Comparison of ENCODE assay signal across 24 cellular contexts in the genomic region with DNA sequence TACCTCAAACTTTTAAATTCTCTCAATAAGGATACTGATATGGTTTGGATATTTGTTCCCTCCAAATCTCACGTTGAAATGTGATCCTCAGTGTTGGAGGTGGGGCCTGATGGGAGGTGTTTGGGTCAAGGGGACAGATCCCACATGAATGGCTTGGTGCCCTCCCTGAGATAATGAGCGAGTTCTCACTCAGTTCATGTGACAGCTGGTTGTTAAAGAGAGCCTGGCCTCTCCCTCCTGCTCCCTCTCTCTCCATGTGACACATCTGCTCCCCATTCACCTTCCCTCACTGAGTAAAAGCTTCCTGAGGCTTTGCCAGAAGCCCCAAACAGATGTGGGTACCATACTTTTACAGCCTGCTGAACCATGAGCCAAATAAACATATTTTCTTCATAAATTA. TPM values are rescaled to one million over a fixed set of nuclear protein-coding genes. Genes with fewer than 3 reads are reported as not detected.
DNase-seq lines count a peak whose midpoint lies in the region; ATAC-seq and TF ChIP-seq lines count a peak whose summit lies in the region.
"Had no signal": no experiment of that assay in that cellular context is flagged by ENCODE, and none has a peak within 500 bp of the region (broad histone marks: within the 10 kb centered on the region; RNA-seq: fewer than 3 reads in every experiment).

No MANE protein-coding gene starts in this region.

- H3K27me3 Mint-ChIP-seq in H9 (ENCODE audit: low read depth) = no peaks in the 10 kb centered on the region

- no peaks in the 10 kb centered on the region for H3K79me2 ChIP-seq in H9 (ENCODE audit: insufficient read depth, low read length)

- H2BK5ac ChIP-seq in H9 (ENCODE audit: insufficient read length, low read length) = no peak overlapping the region

- no peak overlapping the region for H2BK15ac ChIP-seq in H9 (ENCODE audit: low read depth, low read length)

- H2AFZ ChIP-seq in H9 (ENCODE audit: low read length) = no peak overlapping the region

- H4K5ac ChIP-seq in H9 (ENCODE audit: insufficient read length, low read depth, low read length) = no peak overlapping the region

- H3K4me3 Mint-ChIP-seq in H9 = no peak overlapping the region
- H3K4me3 Mint-ChIP-seq: activated CD4-positive, alpha-beta memory T cell treated with anti-CD3 and anti-CD28 coated beads for 36 hours; central memory CD8-positive, alpha-beta T cell; effector memory CD8-positive, alpha-beta T cell; natural killer cell had no signal

- no peak overlapping the region for H3K4me2 ChIP-seq in H9 (ENCODE audit: insufficient read depth, insufficient read length, low read length)
- H3K4me2 ChIP-seq: BLaER1 treated with 17β-estradiol and CSF1 and Interleukin-3, amounts not matched to agents 10 nM and 100 nM; smooth muscle cell had no signal

- H3K4me1 ChIP-seq in H9 (ENCODE audit: insufficient read depth, low read length) = no peaks in the 10 kb centered on the region
- H3K4me1 ChIP-seq in upper lobe of left lung = no peaks in the 10 kb centered on the region
- H3K4me1 ChIP-seq in upper lobe of right lung = no peaks in the 10 kb centered on the region
- H3K4me1 ChIP-seq: BLaER1 treated with 17β-estradiol and CSF1 and Interleukin-3, amounts not matched to agents 10 nM and 100 nM; suprapubic skin had no signal

- H3K14ac ChIP-seq in H9 (ENCODE audit: insufficient read depth, low read length) = no peak overlapping the region

- TF ChIP-seq CTCF in H9 (conservative IDR thresholded peaks at IDR 0.05) = no peak
- no peak for TF ChIP-seq CTCF in upper lobe of left lung (IDR thresholded peaks at IDR 0.05)
- TF ChIP-seq CTCF in upper lobe of right lung (IDR thresholded peaks at IDR 0.05) = no peak

- no peaks in the 10 kb centered on the region for H3K23me2 ChIP-seq in H9 (ENCODE audit: insufficient read length, low read depth, low read length, poor library complexity, severe bottlenecking)

- H3K4me3 ChIP-seq in upper lobe of left lung = no peak overlapping the region
- no peak overlapping the region for H3K4me3 ChIP-seq in upper lobe of right lung
- H3K4me3 ChIP-seq: BLaER1 treated with 17β-estradiol and CSF1 and Interleukin-3, amounts not matched to agents 10 nM and 100 nM; smooth muscle cell; suprapubic skin had no signal

- no peaks in the 10 kb centered on the region for H3K9me3 ChIP-seq in H9 (ENCODE audit: control insufficient read depth, low read depth, low read length)
- no peaks in the 10 kb centered on the region for H3K9me3 ChIP-seq in upper lobe of left lung
- H3K9me3 ChIP-seq in upper lobe of right lung = no peaks in the 10 kb centered on the region
- H3K9me3 ChIP-seq: suprapubic skin had no signal

- no peak overlapping the region for H2BK12ac ChIP-seq in H9 (ENCODE audit: insufficient read length, low read depth, low read length)

- peaks cover 2 to 9% of the 10 kb centered on the region in 2 experiments; a peak in 2 of 4 replicates for H3K4me1 Mint-ChIP-seq in H9
- H3K4me1 Mint-ChIP-seq: central memory CD8-positive, alpha-beta T cell; natural killer cell had no signal

- H2AK5ac ChIP-seq in H9 (ENCODE audit: insufficient read length, low read length) = no peak overlapping the region

- no peaks in the 10 kb centered on the region for H4K20me1 ChIP-seq in H9 (ENCODE audit: control insufficient read depth, insufficient read depth, insufficient read length)
- H4K20me1 ChIP-seq: BLaER1 treated with 17β-estradiol and CSF1 and Interleukin-3, amounts not matched to agents 10 nM and 100 nM had no signal

- no peak for TF ChIP-seq POLR2A in upper lobe of left lung (IDR thresholded peaks at IDR 0.05)

- H3K36me3 ChIP-seq in upper lobe of left lung (no peaks in the 10 kb centered on the region), upper lobe of right lung (no peaks in the 10 kb centered on the region)
- H3K36me3 ChIP-seq: suprapubic skin had no signal

- H3K27me3 ChIP-seq in H9 (ENCODE audit: insufficient read depth, low read length) = no peaks in the 10 kb centered on the region
- H3K27me3 ChIP-seq in upper lobe of left lung = no peaks in the 10 kb centered on the region
- no peaks in the 10 kb centered on the region for H3K27me3 ChIP-seq in upper lobe of right lung
- H3K27me3 ChIP-seq: BLaER1 treated with 17β-estradiol and CSF1 and Interleukin-3, amounts not matched to agents 10 nM and 100 nM; suprapubic skin had no signal

- intact Hi-C loops in upper lobe of right lung (cut with DNase I) = no loop called here

- H3K9me3 Mint-ChIP-seq in H9 = no peaks in the 10 kb centered on the region
- H3K9me3 Mint-ChIP-seq: activated CD4-positive, alpha-beta memory T cell treated with anti-CD3 and anti-CD28 coated beads for 36 hours; central memory CD8-positive, alpha-beta T cell; effector memory CD8-positive, alpha-beta T cell; natural killer cell had no signal

- ATAC-seq in upper lobe of left lung (ENCODE audit: low FRiP score in 2 of 2) (no peak), upper lobe of right lung (no peak), GM19035 (IDR thresholded peaks at IDR 0.05; ENCODE audit: unreplicated experiment) (no peak)
- ATAC-seq: activated CD4-positive, CD25-positive, alpha-beta regulatory T cell treated with anti-CD3 and anti-CD28 coated beads, Interleukin-2, amount 50 U/mL, for 24 hours; effector memory CD8-positive, alpha-beta T cell; natural killer cell had no signal

- H3T11ph ChIP-seq in H9 (ENCODE audit: low read length) = no peak overlapping the region

- H3K23ac ChIP-seq in H9 (ENCODE audit: insufficient read length, low read depth, low read length) = no peak overlapping the region

- H3K27ac ChIP-seq in H9 (ENCODE audit: insufficient read length, low read depth, low read length) = no peak overlapping the region
- H3K27ac ChIP-seq in upper lobe of left lung = no peak overlapping the region
- H3K27ac ChIP-seq in upper lobe of right lung = no peak overlapping the region
- H3K27ac ChIP-seq: BLaER1 treated with 17β-estradiol and CSF1 and Interleukin-3, amounts not matched to agents 10 nM and 100 nM; suprapubic skin had no signal

- WGBS in H9 (ENCODE audit: extremely low coverage, insufficient read length, low lambda C conversion rate) = no CpG with 5 or more reads among the region's 2 CpGs
- 39 to 60% methylated on average over 2 of the region's 2 CpGs for WGBS in upper lobe of left lung, 2 donors

- no peak overlapping the region for H4K8ac ChIP-seq in H9 (replicated peaks; ENCODE audit: insufficient read length, low read depth, low read length)

- no peak overlapping the region for H3K9ac ChIP-seq in H9 (ENCODE audit: extremely low read depth, insufficient read length, low read length)
- H3K9ac ChIP-seq: BLaER1 treated with 17β-estradiol and CSF1 and Interleukin-3, amounts not matched to agents 10 nM and 100 nM had no signal

- no peaks in the 10 kb centered on the region for H3K36me3 Mint-ChIP-seq in H9 (ENCODE audit: insufficient read depth in 1 of 3, low read depth in 3 of 3)
- H3K36me3 Mint-ChIP-seq: activated CD4-positive, alpha-beta memory T cell treated with anti-CD3 and anti-CD28 coated beads for 36 hours; natural killer cell had no signal

- H3K27ac Mint-ChIP-seq in H9 = peak overlapping the region in 2 of 3 experiments; percentile 23 to 63; a peak in 2 of 7 replicates
- H3K27ac Mint-ChIP-seq: activated CD4-positive, alpha-beta memory T cell treated with anti-CD3 and anti-CD28 coated beads for 36 hours; effector memory CD8-positive, alpha-beta T cell; natural killer cell had no signal

- no peak overlapping the region for H2BK20ac ChIP-seq in H9 (ENCODE audit: low read depth, low read length, poor library complexity, severe bottlenecking)

- no peak for TF ChIP-seq EP300 in upper lobe of left lung (IDR thresholded peaks at IDR 0.05)

- H3K56ac ChIP-seq in H9 (ENCODE audit: insufficient read length, low read depth, low read length) = no peak overlapping the region

- H3K79me1 ChIP-seq in H9 (ENCODE audit: insufficient read depth, low read depth, low read length, poor library complexity, severe bottlenecking) = no peaks in the 10 kb centered on the region

- H2BK120ac ChIP-seq in H9 (ENCODE audit: low read depth, low read length, poor library complexity, severe bottlenecking) = no peak overlapping the region

- no peak overlapping the region for H4K91ac ChIP-seq in H9 (ENCODE audit: insufficient read length, low read depth, low read length)

- peak; percentile 45 for DNase-seq in DMS 273 treated with DMSO at 0.1 percent for 48 hours (lab: John Stamatoyannopoulos, UW)
- no peak for DNase-seq in H9
- peak; percentile 36 for DNase-seq in OCI-M1 (lab: John Stamatoyannopoulos, UW)
- DNase-seq in myocyte (ENCODE audit: low read depth) = peak; percentile 6
- DNase-seq in upper lobe of left lung = no peak
- no peak for DNase-seq in midbrain (lab: John Stamatoyannopoulos, UW)
- DNase-seq in upper lobe of right lung = no peak
- DNase-seq: activated CD4-positive, alpha-beta memory T cell treated with anti-CD3 and anti-CD28 coated beads for 36 hours; activated naive CD4-positive, alpha-beta T cell treated with Interleukin-2 at 50 U/mL for 16 hours; effector memory CD8-positive, alpha-beta T cell; HCEC 1CT; Kasumi-1; natural killer cell; NCI-H1417 treated with DMSO at 0.1 percent for 48 hours; NCI-H510A; RPMI8226; stimulated activated naive CD4-positive, alpha-beta T cell treated with Interleukin-2 at 50 U/mL for 16 hours; T-helper 1 cell had no signal

- no peak overlapping the region for H3K4ac ChIP-seq in H9 (ENCODE audit: low read depth, low read length)

- no peak overlapping the region for H3K18ac ChIP-seq in H9 (ENCODE audit: insufficient read length, low read depth, low read length)

RNA-seq across cellular contexts. Expression of gene ABCB4, which starts 19.2 kb away (rescaled TPM):
- 0.20 and 0.26 TPM in 2 replicates for total RNA-seq in H9 (2021)
- total RNA-seq in myocyte = 0.42 and 0.96 TPM in 2 replicates
- not detected for polyA plus RNA-seq in myocyte (2012)
- total RNA-seq in upper lobe of left lung = under 1 TPM in 3 of 6 donors, not detected in 3; 0.06 to 0.47 (median 0.15) TPM
- total RNA-seq in upper lobe of right lung = 0.41 TPM
- total RNA-seq: activated CD4-positive, alpha-beta memory T cell treated with anti-CD3 and anti-CD28 coated beads for 36 hours had no signal

Comparison
In these comparisons a context has a peak if more than half of its experiments do, and no peak if none do; other contexts are left out.
1. DNase-seq: peak in DMS 273 treated with DMSO at 0.1 percent for 48 hours (single experiment), OCI-M1 (single experiment) and myocyte (single experiment); none in H9 (single experiment), upper lobe of left lung (0 of 2), midbrain (single experiment) and upper lobe of right lung (single experiment).